9 cellular contexts compared by ENCODE assay signal in genomic region chr9:130185494-130186005, GRCh38. TPM values are rescaled to one million over a fixed set of nuclear protein-coding genes. Genes with fewer than 3 reads are reported as not detected.
DNase-seq lines count a peak whose midpoint lies in the region; ATAC-seq and TF ChIP-seq lines count a peak whose summit lies in the region.
"Had no signal": no experiment of that assay in that cellular context is flagged by ENCODE, and none has a peak within 500 bp of the region (broad histone marks: within the 10 kb centered on the region; RNA-seq: fewer than 3 reads in every experiment).

No MANE protein-coding gene starts in this region.

- no peaks in the 10 kb centered on the region for H3K4me1 ChIP-seq in HEK293 (ENCODE audit: control insufficient read depth, insufficient read depth, low read length)
- H3K4me1 ChIP-seq in adrenal gland (replicated peaks in 1 of 2): peaks cover 30 to 49% of the 10 kb centered on the region in 2 donors
- peaks cover 7% of the 10 kb centered on the region for H3K4me1 ChIP-seq in right cardiac atrium (ENCODE audit: control insufficient read depth, insufficient read depth, low read length)

- CTCF ChIA-PET in HEK293 (lab: Yijun Ruan, JAX): interaction anchor here (1.0 to 2.5 kb wide), 3 partner anchors 12 to 78 kb away, joined by 4 to 8 read pairs (median 5); no protein-coding TSS in a partner anchor

- H3K27me3 ChIP-seq in adrenal gland: no peaks in the 10 kb centered on the region
- H3K27me3 ChIP-seq in right cardiac atrium (ENCODE audit: control insufficient read depth, insufficient read depth): no peaks in the 10 kb centered on the region

- H3K9me3 ChIP-seq in HEK293 (ENCODE audit: control insufficient read depth, insufficient read depth, low read depth, low read length) (no peaks in the 10 kb centered on the region), adrenal gland (replicated peaks in 1 of 3) (no peaks in the 10 kb centered on the region), right cardiac atrium (ENCODE audit: control insufficient read depth, low read length) (no peaks in the 10 kb centered on the region)

- no peaks in the 10 kb centered on the region for H3K9me3 Mint-ChIP-seq in activated CD4-positive, alpha-beta T cell treated with anti-CD3 and anti-CD28 coated beads, Interleukin-2, amount 10 ng/mL, durations not matched to agents 24 days and 14 days
- H3K9me3 Mint-ChIP-seq: activated naive CD4-positive, alpha-beta T cell treated with anti-CD3 and anti-CD28 coated beads, Interleukin-2, amount 50 U/mL, for 72 hours had no signal

- DNase-seq in adrenal gland: no peak
- peak in 2 of 3 donors; percentile 30 to 50 for DNase-seq in right cardiac atrium
- no peak for DNase-seq in skeletal muscle cell (ENCODE audit: low read depth)
- DNase-seq in activated CD4-positive, alpha-beta T cell treated with anti-CD3 and anti-CD28 coated beads, Interleukin-2, amount 10 ng/mL, durations not matched to agents 24 days and 14 days: no peak
- DNase-seq in activated naive CD4-positive, alpha-beta T cell treated with anti-CD3 and anti-CD28 coated beads, Interleukin-2, amount 50 U/mL, for 16 hours: no peak
- DNase-seq in T-helper 9 cell: no peak

- POLR2A ChIA-PET in HEK293 (lab: Yijun Ruan, JAX): no interaction called here

- peaks cover 2% of the 10 kb centered on the region for H3K4me1 Mint-ChIP-seq in activated CD4-positive, alpha-beta T cell treated with anti-CD3 and anti-CD28 coated beads, Interleukin-2, amount 10 ng/mL, durations not matched to agents 24 days and 14 days

- TF ChIP-seq POLR2A in adrenal gland (IDR thresholded peaks at IDR 0.05): no peak

- 32 to 60% (median 47%) methylated on average over 1 to 17 of the region's 17 CpGs for WGBS in adrenal gland, 4 donors
- 42% methylated on average over 17 of the region's 17 CpGs for WGBS in right cardiac atrium

- H3K4me3 Mint-ChIP-seq in activated CD4-positive, alpha-beta T cell treated with anti-CD3 and anti-CD28 coated beads, Interleukin-2, amount 10 ng/mL, durations not matched to agents 24 days and 14 days: no peak overlapping the region

- intact Hi-C loops in adrenal gland (cut with DNase I) (loop anchor here in 1 of 2 donors (10.0 kb wide), 2 partner anchors 49 to 71 kb away; no protein-coding TSS in a partner anchor), right cardiac atrium (cut with DNase I) (no loop called here)
- intact Hi-C loops in activated CD4-positive, alpha-beta T cell treated with anti-CD3 and anti-CD28 coated beads, Interleukin-2, amount 10 ng/mL, durations not matched to agents 24 days and 14 days (cut with micrococcal nuclease): no loop called here

- TF ChIP-seq CTCF in HEK293 (tag by site-specific recombination; IDR thresholded peaks at IDR 0.05) (no peak), adrenal gland (IDR thresholded peaks at IDR 0.05) (no peak)

- no peaks in the 10 kb centered on the region for H3K36me3 Mint-ChIP-seq in activated CD4-positive, alpha-beta T cell treated with anti-CD3 and anti-CD28 coated beads, Interleukin-2, amount 10 ng/mL, durations not matched to agents 24 days and 14 days (ENCODE audit: low read depth)
- H3K36me3 Mint-ChIP-seq: activated naive CD4-positive, alpha-beta T cell treated with anti-CD3 and anti-CD28 coated beads, Interleukin-2, amount 50 U/mL, for 72 hours had no signal

- H3K27ac ChIP-seq in HEK293 (ENCODE audit: extremely low read depth, low read depth, low read length) (no peak overlapping the region), adrenal gland (peak overlapping the region in 4 of 5 donors; percentile 13 to 96 (median 60)), right cardiac atrium (ENCODE audit: low read length) (no peak overlapping the region)

- no peak overlapping the region for H3K4me3 ChIP-seq in HEK293 (ENCODE audit: low read depth, low read length)
- H3K4me3 ChIP-seq in adrenal gland: peak overlapping the region in 1 of 4 donors; percentile 0
- H3K4me3 ChIP-seq in right cardiac atrium (ENCODE audit: low read length): no peak overlapping the region
- peak overlapping the region; percentile 3 for H3K4me3 ChIP-seq in skeletal muscle cell (ENCODE audit: low read depth, low read length)

- H3K27me3 Mint-ChIP-seq in activated CD4-positive, alpha-beta T cell treated with anti-CD3 and anti-CD28 coated beads, Interleukin-2, amount 10 ng/mL, durations not matched to agents 24 days and 14 days: no peaks in the 10 kb centered on the region

- peaks cover 0 to 6% of the 10 kb centered on the region in 2 experiments; a peak in 1 of 3 replicates for H3K36me3 ChIP-seq in HEK293 (ENCODE audit: control insufficient read depth in 2 of 2, insufficient read depth in 1 of 2, low read length in 2 of 2)
- no peaks in the 10 kb centered on the region for H3K36me3 ChIP-seq in adrenal gland (replicated peaks in 1 of 2)

- ATAC-seq in right cardiac atrium (no peak), GM21825 (IDR thresholded peaks at IDR 0.05; ENCODE audit: unreplicated experiment) (no peak)
- ATAC-seq: activated naive CD4-positive, alpha-beta T cell treated with anti-CD3 and anti-CD28 coated beads, Interleukin-2, amount 50 U/mL, for 72 hours had no signal

- no peak overlapping the region for H3K27ac Mint-ChIP-seq in activated CD4-positive, alpha-beta T cell treated with anti-CD3 and anti-CD28 coated beads, Interleukin-2, amount 10 ng/mL, durations not matched to agents 24 days and 14 days

TF ChIP-seq in HEK293, 187 proteins besides CTCF, POLR2A, EP300 and RAD21:
- TF ChIP-seq ZNF366 (tag by site-specific recombination; conservative IDR thresholded peaks at IDR 0.05): no peak
- TF ChIP-seq ZNF596 (tag by site-specific recombination; IDR thresholded peaks at IDR 0.05): no peak
- peak; percentile 58 for TF ChIP-seq ZIC2 (tag by site-specific recombination; IDR thresholded peaks at IDR 0.05)
TF ChIP-seq in HEK293: peak in this region for 1.

RNA-seq across cellular contexts. Expression of gene NCS1, which starts 13.3 kb away (rescaled TPM):
- 10 to 100 TPM; 21.7 to 87.6 (median 44.5) TPM for total RNA-seq in adrenal gland
- polyA plus RNA-seq in adrenal gland: 10 to 100 TPM; 18.5 to 33.8 (median 21.8) TPM
- 10 to 100 TPM; 16.6 to 46.9 (median 19.0) TPM for total RNA-seq in right cardiac atrium
- polyA plus RNA-seq in right cardiac atrium: 9.3 TPM
- total RNA-seq in activated CD4-positive, alpha-beta T cell treated with anti-CD3 and anti-CD28 coated beads, Interleukin-2, amount 10 ng/mL, durations not matched to agents 24 days and 14 days: 5.3 and 5.4 TPM in 2 replicates

Comparison
In these comparisons a context has a peak if more than half of its experiments do, and no peak if none do; other contexts are left out.
1. H3K27ac ChIP-seq: peak in adrenal gland (4 of 5); none in HEK293 (single experiment) and right cardiac atrium (single experiment).
2. DNase-seq: peak in right cardiac atrium (2 of 3); none in adrenal gland (0 of 7), skeletal muscle cell (single experiment), activated CD4-positive, alpha-beta T cell treated with anti-CD3 and anti-CD28 coated beads, Interleukin-2, amount 10 ng/mL, durations not matched to agents 24 days and 14 days (single experiment), activated naive CD4-positive, alpha-beta T cell treated with anti-CD3 and anti-CD28 coated beads, Interleukin-2, amount 50 U/mL, for 16 hours (single experiment) and T-helper 9 cell (single experiment).